Comparison of ENCODE assay signal across 9 cellular contexts in genomic region chr15:60358935-60359672, GRCh38. TPM values are rescaled to one million over a fixed set of nuclear protein-coding genes. Genes with fewer than 3 reads are reported as not detected.
DNase-seq lines count a peak whose midpoint lies in the region; ATAC-seq lines count a peak whose summit lies in the region.
"Had no signal": no experiment of that assay in that cellular context is flagged by ENCODE, and none has a peak within 500 bp of the region (broad histone marks: within the 10 kb centered on the region; RNA-seq: fewer than 3 reads in every experiment).

No MANE protein-coding gene starts in this region.

- no peaks in the 10 kb centered on the region for H3K9me3 Mint-ChIP-seq in activated T-helper 17 cell treated with anti-CD3 and anti-CD28 coated beads, Interleukin-2, amount 50 U/mL, for 72 hours

- peaks cover 29% of the 10 kb centered on the region for H3K4me1 Mint-ChIP-seq in activated T-helper 17 cell treated with anti-CD3 and anti-CD28 coated beads, Interleukin-2, amount 50 U/mL, for 72 hours

- H3K27me3 Mint-ChIP-seq in activated T-helper 17 cell treated with anti-CD3 and anti-CD28 coated beads, Interleukin-2, amount 50 U/mL, for 72 hours = no peaks in the 10 kb centered on the region

- H3K4me3 ChIP-seq in aorta (ENCODE audit: low read length in 2 of 2) = no peak overlapping the region
- H3K4me3 ChIP-seq: SJSA1 had no signal

- no peak overlapping the region for H3K4me3 Mint-ChIP-seq in activated T-helper 17 cell treated with anti-CD3 and anti-CD28 coated beads, Interleukin-2, amount 50 U/mL, for 72 hours

- peaks cover 100% of the 10 kb centered on the region for H3K36me3 Mint-ChIP-seq in activated T-helper 17 cell treated with anti-CD3 and anti-CD28 coated beads, Interleukin-2, amount 50 U/mL, for 72 hours (ENCODE audit: low read depth)

- DNase-seq in NCI-H748 (lab: John Stamatoyannopoulos, UW; ENCODE audit: unreplicated experiment) = peak; percentile 41
- no peak for DNase-seq in NCI-H748 treated with DMSO at 0.1 percent for 48 hours (lab: John Stamatoyannopoulos, UW)
- DNase-seq in hepatic stellate cell (ENCODE audit: low spot score) = peak; percentile 59
- DNase-seq in aorta = no peak
- no peak for DNase-seq in SIG-M5 (lab: John Stamatoyannopoulos, UW)
- DNase-seq in H4 (ENCODE audit: low spot score) = no peak

- peak overlapping the region; percentile 32 for H3K27ac Mint-ChIP-seq in activated T-helper 17 cell treated with anti-CD3 and anti-CD28 coated beads, Interleukin-2, amount 50 U/mL, for 72 hours

- H3K36me3 ChIP-seq in aorta (ENCODE audit: control insufficient read depth in 1 of 2, insufficient read depth in 2 of 2, low read length in 1 of 2) = peaks cover 8 to 11% of the 10 kb centered on the region in 2 donors

- H3K27me3 ChIP-seq in aorta (ENCODE audit: control insufficient read depth in 1 of 2, insufficient read depth in 2 of 2, low read length in 1 of 2) = no peaks in the 10 kb centered on the region
- H3K27me3 ChIP-seq: SJSA1 had no signal

- H3K27ac ChIP-seq in aorta (ENCODE audit: low read depth in 1 of 2, low read length in 2 of 2) = peak overlapping the region; percentile 69 to 79
- H3K27ac ChIP-seq: SJSA1 had no signal

- intact Hi-C loops in aorta (cut with DNase I) = no loop called here

- H3K9me3 ChIP-seq in aorta (ENCODE audit: control insufficient read depth, low read length) = no peaks in the 10 kb centered on the region
- H3K9me3 ChIP-seq: SJSA1 had no signal

- H3K4me1 ChIP-seq in aorta (ENCODE audit: control insufficient read depth in 1 of 2, insufficient read depth in 2 of 2, low read length in 2 of 2) = peaks cover 0 to 22% of the 10 kb centered on the region in 2 donors

- no peak for ATAC-seq in activated T-helper 17 cell treated with anti-CD3 and anti-CD28 coated beads, Interleukin-2, amount 50 U/mL, for 72 hours (replicated peaks)
- ATAC-seq in aorta (ENCODE audit: low FRiP score) = peak; percentile 34
- ATAC-seq in GM21619 (IDR thresholded peaks at IDR 0.05; ENCODE audit: unreplicated experiment) = no peak

- 7 to 11% methylated on average over 10 of the region's 10 CpGs for WGBS in aorta, 2 donors

RNA-seq across cellular contexts. Expression of gene ANXA2, which starts 38.7 kb away (rescaled TPM):
- total RNA-seq in activated T-helper 17 cell treated with anti-CD3 and anti-CD28 coated beads, Interleukin-2, amount 50 U/mL, for 72 hours = 100 to 1,000 TPM; 120 to 420 TPM
- total RNA-seq in aorta = 100 to 1,000 TPM; 699 to 767 TPM
- 1,000 to 10,000 TPM in 1 of 2 donors, 100 to 1,000 TPM in 1; 827 to 1,029 TPM for polyA plus RNA-seq in aorta
- 2,749 and 2,975 TPM in 2 replicates for total RNA-seq in H4 (2014; rRNA removed; shearing (Covaris generic))

Comparison
In these comparisons a context has a peak if more than half of its experiments do, and no peak if none do; other contexts are left out.
1. DNase-seq: peak in NCI-H748 (single experiment) and hepatic stellate cell (single experiment); none in NCI-H748 treated with DMSO at 0.1 percent for 48 hours (single experiment), aorta (0 of 2), SIG-M5 (single experiment) and H4 (single experiment).